8 cellular contexts compared by ENCODE assay signal in genomic region chr4:88592600-88593448, GRCh38. TPM values are rescaled to one million over a fixed set of nuclear protein-coding genes. Genes with fewer than 3 reads are reported as not detected.
DNase-seq lines count a peak whose midpoint lies in the region; ATAC-seq and TF ChIP-seq lines count a peak whose summit lies in the region.

No MANE protein-coding gene starts in this region.

- DNase-seq in Jurkat, Clone E6-1 (ENCODE audit: low read depth, low spot score), result peak; percentile 41
- DNase-seq in T follicular helper cell (ENCODE audit: low read depth) (peak; percentile 69), left cardiac atrium (peak; percentile 87), progenitor cell of endocrine pancreas (ENCODE audit: low spot score, unreplicated experiment) (peak; percentile 35), ureter (ENCODE audit: low spot score) (peak; percentile 80)

- 1% methylated on average over 85 to 89 of the region's 89 CpGs for WGBS in adipose tissue, 3 donors

- H3K36me3 Mint-ChIP-seq in progenitor cell of endocrine pancreas (ENCODE audit: insufficient read depth), result peaks cover 3% of the 10 kb centered on the region

- no peak for TF ChIP-seq CTCF in progenitor cell of endocrine pancreas (IDR thresholded peaks at IDR 0.05; ENCODE audit: unreplicated experiment)

- peak overlapping the region; percentile 83 for H3K27ac Mint-ChIP-seq in progenitor cell of endocrine pancreas

- H3K4me3 ChIP-seq in Jurkat, Clone E6-1 (ENCODE audit: low read length), result peak overlapping the region; percentile 69

- no peaks in the 10 kb centered on the region for H3K9me3 Mint-ChIP-seq in progenitor cell of endocrine pancreas (ENCODE audit: low read depth)

- peaks cover 37% of the 10 kb centered on the region for H3K27me3 Mint-ChIP-seq in progenitor cell of endocrine pancreas

- peak overlapping the region; percentile 89 for H3K4me3 Mint-ChIP-seq in progenitor cell of endocrine pancreas (ENCODE audit: low read depth)

- H3K9ac ChIP-seq in ES-I3 (ENCODE audit: low read depth, low read length), result peak overlapping the region; percentile 90

- peaks cover 9% of the 10 kb centered on the region for H3K4me1 Mint-ChIP-seq in progenitor cell of endocrine pancreas (ENCODE audit: low read depth)

- intact Hi-C loops in left cardiac atrium (cut with DNase I), result loop anchor here in 1 of 2 donors (2.0 to 10.0 kb wide), 2 partner anchors 20 to 62 kb away; no protein-coding TSS in a partner anchor

- H3K9me3 ChIP-seq in ES-I3 (ENCODE audit: control insufficient read depth, insufficient read depth, low read length), result no peaks in the 10 kb centered on the region

- ATAC-seq in GM21717 (IDR thresholded peaks at IDR 0.05; ENCODE audit: unreplicated experiment), result peak; percentile 87
- peak; percentile 92 to 97 for ATAC-seq in left cardiac atrium

- H3K27ac ChIP-seq in adipose tissue (ENCODE audit: low read depth, low read length), result peak overlapping the region; percentile 45

- no peaks in the 10 kb centered on the region for H3K4me1 ChIP-seq in ES-I3 (ENCODE audit: insufficient read depth, low read length)

- H3K36me3 ChIP-seq in ES-I3 (ENCODE audit: insufficient read depth, low read length), result no peaks in the 10 kb centered on the region

RNA-seq across cellular contexts. Expression of gene HERC3, which starts 0.5 kb away (rescaled TPM):
- 9.2 TPM for polyA plus RNA-seq in Jurkat, Clone E6-1 (2012; ENCODE audit: insufficient read depth, insufficient read length)
- 1 to 10 TPM; 3.7 to 8.5 (median 7.2) TPM for polyA plus RNA-seq in adipose tissue
- total RNA-seq in left cardiac atrium (10 to 100 TPM; 41.9 to 45.9 TPM), progenitor cell of endocrine pancreas (7.1 and 8.4 TPM in 2 replicates), ureter (34.6 TPM)

Comparison
In these comparisons a context has a peak if more than half of its experiments do, and no peak if none do; other contexts are left out.
1. Peak in every context shown above with its lines: DNase-seq, ATAC-seq, H3K4me3 ChIP-seq and H3K27ac ChIP-seq.
2. DNase-seq: peak in every context shown above with its lines; median percentile 87 in left cardiac atrium; 80 in ureter; 69 in T follicular helper cell; 41 in Jurkat, Clone E6-1; 35 in progenitor cell of endocrine pancreas.